In genomic region chr17:31460226-31460721, GRCh38 we compare ENCODE assay signal across 34 cellular contexts.
"Had no signal": no experiment of that assay in that cellular context is flagged by ENCODE, and none has a peak within 500 bp of the region (broad histone marks: within the 10 kb centered on the region; RNA-seq: fewer than 3 reads in every experiment).

No MANE protein-coding gene starts in this region.

- H3K27me3 ChIP-seq: adrenal gland, body of pancreas, breast epithelium had no signal

- H3K4me3 ChIP-seq: adrenal gland, body of pancreas, breast epithelium had no signal

- DNase-seq: activated B cell treated with CpG ODN at 0.5 μM for 24 hours; activated CD4-positive, alpha-beta memory T cell treated with anti-CD3 and anti-CD28 coated beads for 36 hours; activated CD4-positive, alpha-beta T cell treated with anti-CD3 and anti-CD28 coated beads for 4 hours; activated CD4-positive, alpha-beta T cell treated with anti-CD3 and anti-CD28 coated beads, Interleukin-2, amount 10 ng/mL, durations not matched to agents 24 days and 14 days; activated CD4-positive, alpha-beta T cell treated with anti-CD3 and anti-CD28 coated beads, Interleukin-2, amount 50 U/mL, for 1 hour; activated CD4-positive, alpha-beta T cell treated with anti-CD3 and anti-CD28 coated beads, Interleukin-2, amount 50 U/mL, for 4 hours; activated CD4-positive, CD25-positive, alpha-beta regulatory T cell treated with anti-CD3 and anti-CD28 coated beads, Interleukin-2, amount 50 U/mL, for 72 hours; activated CD8-positive, alpha-beta memory T cell treated with anti-CD3 and anti-CD28 coated beads, Interleukin-2, amount 50 U/mL, for 4 hours; activated CD8-positive, alpha-beta T cell treated with anti-CD3 and anti-CD28 coated beads for 36 hours; activated effector memory CD4-positive, alpha-beta T cell treated with anti-CD3 and anti-CD28 coated beads, Interleukin-2, amount 50 U/mL, for 16 hours; activated gamma-delta T cell treated with Interleukin-2 at 50 U/mL for 16 hours; activated naive CD4-positive, alpha-beta T cell; activated naive CD4-positive, alpha-beta T cell treated with anti-CD3 and anti-CD28 coated beads for 36 hours; activated naive CD4-positive, alpha-beta T cell treated with anti-CD3 and anti-CD28 coated beads, Interleukin-2, amount 50 U/mL, for 16 hours; activated naive CD8-positive, alpha-beta T cell treated with anti-CD3 and anti-CD28 coated beads for 36 hours; activated T-cell treated with anti-CD3 and anti-CD28 coated beads for 4 hours; activated T-cell treated with anti-CD3 and anti-CD28 coated beads, Interleukin-2, amount 50 U/mL, for 1 hour; activated T-cell treated with anti-CD3 and anti-CD28 coated beads, Interleukin-2, amount 50 U/mL, for 4 hours; activated T-cell treated with anti-CD3 and anti-CD28 coated beads, Interleukin-2, amount 50 U/mL, for 72 hours; adrenal gland; amniotic stem cell; aorta; body of pancreas; brain microvascular endothelial cell; caudate nucleus; T-helper 1 cell; T-helper 2 cell; T-helper 9 cell had no signal

- FAIRE-seq: astrocyte, TTC549 had no signal

- H3K27ac ChIP-seq: adrenal gland, body of pancreas, brain microvascular endothelial cell, breast epithelium, VCaP had no signal

- H3K4me1 ChIP-seq: adrenal gland, breast epithelium had no signal

- ATAC-seq: activated CD8-positive, alpha-beta T cell treated with anti-CD3 and anti-CD28 coated beads for 36 hours; activated naive CD4-positive, alpha-beta T cell treated with anti-CD3 and anti-CD28 coated beads, Interleukin-2, amount 50 U/mL, for 72 hours; activated T-cell treated with anti-CD3 and anti-CD28 coated beads, Interleukin-2, amount 50 U/mL, for 4 hours; activated T-cell treated with anti-CD3 and anti-CD28 coated beads, Interleukin-2, amount 50 U/mL, for 72 hours; activated T-helper 17 cell treated with anti-CD3 and anti-CD28 coated beads, Interleukin-2, amount 50 U/mL, for 72 hours; body of pancreas had no signal

- H3K36me3 ChIP-seq: adrenal gland, brain microvascular endothelial cell, breast epithelium had no signal

- H3K9me3 ChIP-seq: adrenal gland, body of pancreas, breast epithelium had no signal
